1 cellular context compared by ENCODE assay signal in the genomic region with DNA sequence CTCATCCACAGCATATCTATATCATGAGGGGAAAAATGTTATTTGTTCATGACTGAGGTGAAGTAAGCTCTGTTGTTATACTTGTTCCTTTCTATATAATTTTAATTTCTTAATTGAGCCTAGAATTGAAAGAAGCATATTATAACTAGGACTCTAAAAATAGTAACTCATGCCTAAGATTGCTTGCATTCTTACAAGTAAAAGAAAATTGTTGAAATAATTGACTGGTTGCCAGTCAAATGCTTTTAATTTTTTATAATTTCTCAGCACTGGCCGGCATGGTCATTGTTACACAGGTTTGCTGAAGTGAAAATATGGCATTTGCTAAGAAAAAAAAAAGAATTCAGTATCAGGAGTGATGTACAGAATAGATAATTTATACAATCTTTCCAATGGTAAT.
TF ChIP-seq lines count a peak whose summit lies in the region.

No MANE protein-coding gene starts in this region.

TF ChIP-seq in IMR-90, 13 proteins besides CTCF, POLR2A, EP300 and RAD21 (continued from another document):
- TF ChIP-seq MXI1 (IDR thresholded peaks at IDR 0.05; ENCODE audit: borderline replicate concordance, low read depth, low read length) (no peak), CHD1 (IDR thresholded peaks at IDR 0.05; ENCODE audit: low read depth, low read length) (no peak), RCOR1 (IDR thresholded peaks at IDR 0.05; ENCODE audit: insufficient replicate concordance, low read length) (no peak), NFE2L2 (IDR thresholded peaks at IDR 0.05; ENCODE audit: low read depth, low read length) (no peak), FOS (IDR thresholded peaks at IDR 0.05; ENCODE audit: low read depth, low read length) (no peak)
- TF ChIP-seq, protein P1, sequence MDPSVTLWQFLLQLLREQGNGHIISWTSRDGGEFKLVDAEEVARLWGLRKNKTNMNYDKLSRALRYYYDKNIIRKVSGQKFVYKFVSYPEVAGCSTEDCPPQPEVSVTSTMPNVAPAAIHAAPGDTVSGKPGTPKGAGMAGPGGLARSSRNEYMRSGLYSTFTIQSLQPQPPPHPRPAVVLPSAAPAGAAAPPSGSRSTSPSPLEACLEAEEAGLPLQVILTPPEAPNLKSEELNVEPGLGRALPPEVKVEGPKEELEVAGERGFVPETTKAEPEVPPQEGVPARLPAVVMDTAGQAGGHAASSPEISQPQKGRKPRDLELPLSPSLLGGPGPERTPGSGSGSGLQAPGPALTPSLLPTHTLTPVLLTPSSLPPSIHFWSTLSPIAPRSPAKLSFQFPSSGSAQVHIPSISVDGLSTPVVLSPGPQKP (IDR thresholded peaks at IDR 0.05; ENCODE audit: borderline replicate concordance, low read depth, low read length): no peak
